24 cellular contexts compared by ENCODE assay signal in genomic region chr7:139522830-139523198, GRCh38. TPM values are rescaled to one million over a fixed set of nuclear protein-coding genes. Genes with fewer than 3 reads are reported as not detected.
DNase-seq lines count a peak whose midpoint lies in the region; ATAC-seq and TF ChIP-seq lines count a peak whose summit lies in the region.
"Had no signal": no experiment of that assay in that cellular context is flagged by ENCODE, and none has a peak within 500 bp of the region (broad histone marks: within the 10 kb centered on the region; RNA-seq: fewer than 3 reads in every experiment).

No MANE protein-coding gene starts in this region.

- H3K27me3 Mint-ChIP-seq in neural progenitor cell (ENCODE audit: insufficient read depth, low read depth): peaks cover 38% of the 10 kb centered on the region
- peaks cover 49% of the 10 kb centered on the region for H3K27me3 Mint-ChIP-seq in MCF 10A (ENCODE audit: insufficient read depth, unreplicated experiment)

- no peak for ATAC-seq in upper lobe of right lung
- ATAC-seq: HCT116 had no signal

- 25% methylated on average over 10 of the region's 11 CpGs for WGBS in HUES64
- 42% methylated on average over 11 of the region's 11 CpGs for WGBS in hepatocyte (ENCODE audit: low lambda C conversion rate, missing lambda C conversion rate)

- TF ChIP-seq CTCF in hepatocyte (IDR thresholded peaks at IDR 0.05; ENCODE audit: poor library complexity) (no peak), neural progenitor cell (IDR thresholded peaks at IDR 0.05) (no peak), MCF 10A (IDR thresholded peaks at IDR 0.05; ENCODE audit: unreplicated experiment) (no peak), upper lobe of right lung (IDR thresholded peaks at IDR 0.05) (no peak)

- peak overlapping the region; percentile 80 for H3K4me2 ChIP-seq in hepatocyte
- peak overlapping the region; percentile 83 for H3K4me2 ChIP-seq in neural progenitor cell

- H3K36me3 Mint-ChIP-seq in neural progenitor cell: peaks cover 2% of the 10 kb centered on the region
- H3K36me3 Mint-ChIP-seq in MCF 10A (ENCODE audit: insufficient read depth, unreplicated experiment): peaks cover 5% of the 10 kb centered on the region
- H3K36me3 Mint-ChIP-seq: immature natural killer cell had no signal

- POLR2A ChIA-PET in MCF 10A (lab: Yijun Ruan, JAX): no interaction called here

- no TSS peak for BruUV-seq in MCF 10A (replicated peaks; lab: Mats Ljungman, UMichigan)

- no peak overlapping the region for H3K27ac ChIP-seq in HUES64 (ENCODE audit: low read depth, low read length)
- H3K27ac ChIP-seq in hepatocyte: no peak overlapping the region
- H3K27ac ChIP-seq in neural progenitor cell: no peak overlapping the region
- no peak overlapping the region for H3K27ac ChIP-seq in upper lobe of right lung
- H3K27ac ChIP-seq: adrenal gland, breast epithelium, coronary artery, lower lobe of right lung had no signal

- H3K9me2 ChIP-seq in hepatocyte (replicated peaks; ENCODE audit: insufficient read depth): no peaks in the 10 kb centered on the region

- H3K9ac ChIP-seq in HUES64 (ENCODE audit: low read depth, low read length): no peak overlapping the region
- H3K9ac ChIP-seq in neural progenitor cell: no peak overlapping the region

- H3K27ac Mint-ChIP-seq in neural progenitor cell (no peak overlapping the region), MCF 10A (ENCODE audit: low read depth, unreplicated experiment) (no peak overlapping the region)
- H3K27ac Mint-ChIP-seq: activated B cell treated with CpG ODN at 0.5 μM for 24 hours, immature natural killer cell had no signal

- H3F3A ChIP-seq in neural progenitor cell (ENCODE audit: low read depth): no peaks in the 10 kb centered on the region

- H2AFZ ChIP-seq in hepatocyte (no peak overlapping the region), neural progenitor cell (replicated peaks) (no peak overlapping the region)

- intact Hi-C loops in MCF 10A (cut with micrococcal nuclease) (no loop called here), posterior cingulate gyrus (cut with DNase I) (no loop called here), upper lobe of right lung (cut with DNase I) (no loop called here)

- no peaks in the 10 kb centered on the region for H3K36me3 ChIP-seq in HUES64 (ENCODE audit: insufficient read depth, low read length)
- H3K36me3 ChIP-seq in hepatocyte (replicated peaks; ENCODE audit: insufficient read depth, low read depth): no peaks in the 10 kb centered on the region
- H3K36me3 ChIP-seq in neural progenitor cell: no peaks in the 10 kb centered on the region
- no peaks in the 10 kb centered on the region for H3K36me3 ChIP-seq in upper lobe of right lung
- H3K36me3 ChIP-seq: adrenal gland, breast epithelium, lower lobe of right lung had no signal

- H3K4me1 Mint-ChIP-seq in neural progenitor cell (peaks cover 7% of the 10 kb centered on the region), MCF 10A (ENCODE audit: insufficient read depth, unreplicated experiment) (no peaks in the 10 kb centered on the region)
- H3K4me1 Mint-ChIP-seq: activated B cell treated with CpG ODN at 0.5 μM for 24 hours had no signal

- H3K4me1 ChIP-seq in HUES64 (ENCODE audit: insufficient read depth, low read length) (no peaks in the 10 kb centered on the region), hepatocyte (ENCODE audit: insufficient read depth) (no peaks in the 10 kb centered on the region), neural progenitor cell (no peaks in the 10 kb centered on the region), upper lobe of right lung (no peaks in the 10 kb centered on the region)
- H3K4me1 ChIP-seq: adrenal gland, breast epithelium had no signal

- H3K79me2 ChIP-seq in hepatocyte: no peaks in the 10 kb centered on the region
- no peaks in the 10 kb centered on the region for H3K79me2 ChIP-seq in neural progenitor cell (ENCODE audit: low read depth)

- peak overlapping the region; percentile 83 for H3K4me3 Mint-ChIP-seq in neural progenitor cell
- H3K4me3 Mint-ChIP-seq in MCF 10A (ENCODE audit: unreplicated experiment): no peak overlapping the region
- H3K4me3 Mint-ChIP-seq: activated B cell treated with CpG ODN at 0.5 μM for 24 hours, immature natural killer cell had no signal

- H3K9me3 Mint-ChIP-seq in neural progenitor cell (peaks cover 10% of the 10 kb centered on the region), MCF 10A (ENCODE audit: unreplicated experiment) (no peaks in the 10 kb centered on the region)
- H3K9me3 Mint-ChIP-seq: activated B cell treated with CpG ODN at 0.5 μM for 24 hours, immature natural killer cell had no signal

- H4K20me1 ChIP-seq in hepatocyte (ENCODE audit: insufficient read depth, poor library complexity, severe bottlenecking): no peaks in the 10 kb centered on the region
- H4K20me1 ChIP-seq in neural progenitor cell (ENCODE audit: low read depth): no peaks in the 10 kb centered on the region

- H3K9me3 ChIP-seq in HUES64 (ENCODE audit: insufficient read depth, low read depth, low read length) (no peaks in the 10 kb centered on the region), hepatocyte (ENCODE audit: low read depth) (no peaks in the 10 kb centered on the region), neural progenitor cell (ENCODE audit: low read depth) (no peaks in the 10 kb centered on the region), upper lobe of right lung (no peaks in the 10 kb centered on the region)
- H3K9me3 ChIP-seq: adrenal gland, breast epithelium, lower lobe of right lung had no signal

- H3K4me3 ChIP-seq in HUES64 (ENCODE audit: low read length) (peak overlapping the region; percentile 49), hepatocyte (no peak overlapping the region), neural progenitor cell (peak overlapping the region; percentile 53), upper lobe of right lung (no peak overlapping the region)
- H3K4me3 ChIP-seq: adrenal gland, lower lobe of right lung had no signal

- peaks cover 56% of the 10 kb centered on the region for H3K27me3 ChIP-seq in HUES64 (ENCODE audit: insufficient read depth, low read length)
- H3K27me3 ChIP-seq in hepatocyte: peaks cover 42% of the 10 kb centered on the region
- peaks cover 63% of the 10 kb centered on the region for H3K27me3 ChIP-seq in neural progenitor cell
- H3K27me3 ChIP-seq in upper lobe of right lung: peaks cover 25% of the 10 kb centered on the region

- CTCF ChIA-PET in MCF 10A (lab: Yijun Ruan, JAX): interaction anchor here (0.7 to 1.0 kb wide), 3 partner anchors 11 to 231 kb away, joined by 3 read pairs; no protein-coding TSS in a partner anchor

- peak; percentile 45 for DNase-seq in CD1c-positive myeloid dendritic cell (ENCODE audit: extremely low spot score)
- DNase-seq in hepatocyte (ENCODE audit: low spot score): no peak
- no peak for DNase-seq in neural progenitor cell (ENCODE audit: low spot score)
- DNase-seq in MCF 10A (ENCODE audit: unreplicated experiment): no peak
- DNase-seq in activated CD4-positive, alpha-beta T cell treated with anti-CD3 and anti-CD28 coated beads, Interleukin-2, amount 50 U/mL, for 1 hour: no peak
- no peak for DNase-seq in posterior cingulate gyrus
- DNase-seq in upper lobe of right lung: no peak
- DNase-seq: activated B cell treated with CpG ODN at 0.5 μM for 24 hours; activated CD8-positive, alpha-beta memory T cell treated with anti-CD3 and anti-CD28 coated beads, Interleukin-2, amount 50 U/mL, for 48 hours; activated effector memory CD4-positive, alpha-beta T cell treated with Interleukin-2 at 50 U/mL for 16 hours; adrenal gland; immature natural killer cell; KG1; lower lobe of right lung; RPMI8226 had no signal

RNA-seq across cellular contexts. Expression of gene CLEC2L, which starts 0.7 kb away (rescaled TPM):
- not detected for polyA plus RNA-seq in HUES64 (2013, experiment 1 of 2)
- not detected for polyA plus RNA-seq in HUES64 (2013, experiment 2 of 2)
- total RNA-seq in hepatocyte: not detected in 2 replicates
- polyA plus RNA-seq in hepatocyte: not detected in 2 replicates
- 0.15 and 0.50 TPM in 2 replicates for total RNA-seq in neural progenitor cell (ENCODE audit: low replicate concordance)
- total RNA-seq in MCF 10A (2022): not detected in 2 replicates
- not detected for total RNA-seq in upper lobe of right lung
- total RNA-seq: activated B cell treated with CpG ODN at 0.5 μM for 24 hours; breast epithelium; glomerular endothelial cell; lower lobe of right lung; mucosa of gallbladder; T-helper 2 cell treated with Interferon-gamma antibody and Interleukin-4, amounts not matched to agents 100 ng/mL and 5 ng/mL, for 36 hours had no signal
- polyA plus RNA-seq: adrenal gland had no signal

RNA-seq across cellular contexts. Expression of gene KLRG2, which starts 39.3 kb away (rescaled TPM):
- polyA plus RNA-seq in HUES64 (2013, experiment 1 of 2): 5.5 TPM
- polyA plus RNA-seq in HUES64 (2013, experiment 2 of 2): 4.2 TPM
- total RNA-seq in hepatocyte (0.08 and 0.23 TPM in 2 replicates), neural progenitor cell (ENCODE audit: low replicate concordance) (1.0 and 4.2 TPM in 2 replicates), MCF 10A (2022) (0.19 TPM in 1 of 2 replicates, not detected in the other), upper lobe of right lung (6.5 TPM)
- 0.07 TPM in 1 of 2 replicates, not detected in the other for polyA plus RNA-seq in hepatocyte
- total RNA-seq: activated B cell treated with CpG ODN at 0.5 μM for 24 hours, glomerular endothelial cell, occipital lobe, urinary bladder had no signal
- polyA plus RNA-seq: immature natural killer cell had no signal

Comparison
In these comparisons a context has a peak if more than half of its experiments do, and no peak if none do; other contexts are left out.
1. H3K4me3 ChIP-seq: peak in HUES64 (single experiment) and neural progenitor cell (single experiment); none in hepatocyte (single experiment) and upper lobe of right lung (single experiment).